1 cellular context compared by ENCODE assay signal in the genomic region with DNA sequence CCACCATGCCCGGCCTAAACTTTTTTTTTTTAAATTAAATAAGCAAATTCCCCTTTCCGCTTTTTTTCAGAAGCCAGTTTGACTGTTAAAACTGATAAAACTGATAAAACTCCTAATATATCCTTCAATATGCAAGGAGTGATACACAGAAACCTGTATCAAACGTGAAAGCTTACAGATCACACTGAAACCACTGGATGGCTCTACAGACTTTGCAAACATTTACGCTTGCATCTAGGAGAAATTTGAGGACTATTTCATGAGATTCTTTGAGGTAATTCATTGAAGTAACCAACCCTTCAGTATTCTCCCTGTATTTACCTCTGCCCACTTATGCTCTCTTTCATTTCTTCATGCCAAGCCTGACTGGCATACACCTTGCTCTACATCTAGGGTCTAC.
TF ChIP-seq lines count a peak whose summit lies in the region.

No MANE protein-coding gene starts in this region.

TF ChIP-seq in K562, 482 proteins besides CTCF, POLR2A, EP300 and RAD21 (continued from another document):
- TF ChIP-seq JUN (IDR thresholded peaks at IDR 0.05; ENCODE audit: borderline replicate concordance, low read depth, low read length): no peak
- no peak for TF ChIP-seq JUN (CRISPR knock-in tag; IDR thresholded peaks at IDR 0.05; ENCODE audit: borderline replicate concordance)
- TF ChIP-seq, protein P1, sequence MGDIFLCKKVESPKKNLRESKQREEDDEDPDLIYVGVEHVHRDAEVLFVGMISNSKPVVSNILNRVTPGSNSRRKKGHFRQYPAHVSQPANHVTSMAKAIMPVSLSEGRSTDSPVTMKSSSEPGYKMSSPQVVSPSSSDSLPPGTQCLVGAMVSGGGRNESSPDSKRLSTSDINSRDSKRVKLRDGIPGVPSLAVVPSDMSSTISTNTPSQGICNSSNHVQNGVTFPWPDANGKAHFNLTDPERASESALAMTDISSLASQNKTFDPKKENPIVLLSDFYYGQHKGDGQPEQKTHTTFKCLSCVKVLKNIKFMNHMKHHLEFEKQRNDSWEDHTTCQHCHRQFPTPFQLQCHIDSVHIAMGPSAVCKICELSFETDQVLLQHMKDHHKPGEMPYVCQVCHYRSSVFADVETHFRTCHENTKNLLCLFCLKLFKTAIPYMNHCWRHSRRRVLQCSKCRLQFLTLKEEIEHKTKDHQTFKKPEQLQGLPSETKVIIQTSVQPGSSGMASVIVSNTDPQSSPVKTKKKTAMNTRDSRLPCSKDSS (IDR thresholded peaks at IDR 0.05; ENCODE audit: low read depth, partially characterized antibody): no peak
- TF ChIP-seq, protein P2, sequence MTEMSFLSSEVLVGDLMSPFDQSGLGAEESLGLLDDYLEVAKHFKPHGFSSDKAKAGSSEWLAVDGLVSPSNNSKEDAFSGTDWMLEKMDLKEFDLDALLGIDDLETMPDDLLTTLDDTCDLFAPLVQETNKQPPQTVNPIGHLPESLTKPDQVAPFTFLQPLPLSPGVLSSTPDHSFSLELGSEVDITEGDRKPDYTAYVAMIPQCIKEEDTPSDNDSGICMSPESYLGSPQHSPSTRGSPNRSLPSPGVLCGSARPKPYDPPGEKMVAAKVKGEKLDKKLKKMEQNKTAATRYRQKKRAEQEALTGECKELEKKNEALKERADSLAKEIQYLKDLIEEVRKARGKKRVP (CRISPR knock-in tag; IDR thresholded peaks at IDR 0.05): no peak
- no peak for TF ChIP-seq ZBTB1 (CRISPR knock-in tag; IDR thresholded peaks at IDR 0.05; ENCODE audit: borderline replicate concordance, low read depth)
- TF ChIP-seq, protein P3, sequence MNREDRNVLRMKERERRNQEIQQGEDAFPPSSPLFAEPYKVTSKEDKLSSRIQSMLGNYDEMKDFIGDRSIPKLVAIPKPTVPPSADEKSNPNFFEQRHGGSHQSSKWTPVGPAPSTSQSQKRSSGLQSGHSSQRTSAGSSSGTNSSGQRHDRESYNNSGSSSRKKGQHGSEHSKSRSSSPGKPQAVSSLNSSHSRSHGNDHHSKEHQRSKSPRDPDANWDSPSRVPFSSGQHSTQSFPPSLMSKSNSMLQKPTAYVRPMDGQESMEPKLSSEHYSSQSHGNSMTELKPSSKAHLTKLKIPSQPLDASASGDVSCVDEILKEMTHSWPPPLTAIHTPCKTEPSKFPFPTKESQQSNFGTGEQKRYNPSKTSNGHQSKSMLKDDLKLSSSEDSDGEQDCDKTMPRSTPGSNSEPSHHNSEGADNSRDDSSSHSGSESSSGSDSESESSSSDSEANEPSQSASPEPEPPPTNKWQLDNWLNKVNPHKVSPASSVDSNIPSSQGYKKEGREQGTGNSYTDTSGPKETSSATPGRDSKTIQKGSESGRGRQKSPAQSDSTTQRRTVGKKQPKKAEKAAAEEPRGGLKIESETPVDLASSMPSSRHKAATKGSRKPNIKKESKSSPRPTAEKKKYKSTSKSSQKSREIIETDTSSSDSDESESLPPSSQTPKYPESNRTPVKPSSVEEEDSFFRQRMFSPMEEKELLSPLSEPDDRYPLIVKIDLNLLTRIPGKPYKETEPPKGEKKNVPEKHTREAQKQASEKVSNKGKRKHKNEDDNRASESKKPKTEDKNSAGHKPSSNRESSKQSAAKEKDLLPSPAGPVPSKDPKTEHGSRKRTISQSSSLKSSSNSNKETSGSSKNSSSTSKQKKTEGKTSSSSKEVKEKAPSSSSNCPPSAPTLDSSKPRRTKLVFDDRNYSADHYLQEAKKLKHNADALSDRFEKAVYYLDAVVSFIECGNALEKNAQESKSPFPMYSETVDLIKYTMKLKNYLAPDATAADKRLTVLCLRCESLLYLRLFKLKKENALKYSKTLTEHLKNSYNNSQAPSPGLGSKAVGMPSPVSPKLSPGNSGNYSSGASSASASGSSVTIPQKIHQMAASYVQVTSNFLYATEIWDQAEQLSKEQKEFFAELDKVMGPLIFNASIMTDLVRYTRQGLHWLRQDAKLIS (CRISPR knock-in tag; IDR thresholded peaks at IDR 0.05): no peak
- TF ChIP-seq ZNF589 (CRISPR knock-in tag; IDR thresholded peaks at IDR 0.05; ENCODE audit: low read depth): no peak
- TF ChIP-seq ZKSCAN8 (CRISPR knock-in tag; IDR thresholded peaks at IDR 0.05): no peak
TF ChIP-seq in K562: peak in this region for 0.
